28 cellular contexts compared by ENCODE assay signal in the genomic region with DNA sequence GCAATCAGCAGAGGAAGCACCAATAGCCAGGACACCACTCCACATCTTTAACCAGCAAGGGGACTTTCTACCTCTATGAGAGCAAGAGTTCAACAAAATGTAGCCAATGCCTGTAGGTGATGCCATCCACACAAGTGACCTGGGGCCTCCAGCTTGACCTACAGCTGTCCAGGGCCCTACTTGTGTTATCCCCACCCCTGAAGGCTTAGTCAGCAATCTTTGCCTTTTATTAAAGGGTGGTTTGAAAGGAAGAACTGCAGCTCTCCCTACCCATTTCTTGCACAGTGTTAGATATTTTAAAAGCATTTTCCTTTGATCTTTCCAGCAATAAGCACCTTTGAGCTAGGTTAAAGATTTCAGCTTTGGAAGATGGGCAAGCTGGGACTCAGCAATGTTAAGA.
"Had no signal": no experiment of that assay in that cellular context is flagged by ENCODE, and none has a peak within 500 bp of the region (broad histone marks: within the 10 kb centered on the region; RNA-seq: fewer than 3 reads in every experiment).

No MANE protein-coding gene starts in this region.

- H3K27ac ChIP-seq: adrenal gland, body of pancreas, colonic mucosa, dorsolateral prefrontal cortex had no signal

- H3K27me3 Mint-ChIP-seq: activated B cell treated with CpG ODN at 0.5 μM for 24 hours; activated CD8-positive, alpha-beta T cell treated with anti-CD3 and anti-CD28 coated beads for 36 hours; activated naive CD4-positive, alpha-beta T cell treated with anti-CD3 and anti-CD28 coated beads, Interleukin-2, amount 50 U/mL, for 24 hours; activated naive CD8-positive, alpha-beta T cell treated with anti-CD3 and anti-CD28 coated beads, Interleukin-2, amount 50 U/mL, for 24 hours had no signal

- H3K27ac Mint-ChIP-seq: activated B cell treated with CpG ODN at 0.5 μM for 24 hours; activated CD8-positive, alpha-beta T cell treated with anti-CD3 and anti-CD28 coated beads for 36 hours; activated naive CD4-positive, alpha-beta T cell treated with anti-CD3 and anti-CD28 coated beads for 36 hours; activated naive CD4-positive, alpha-beta T cell treated with anti-CD3 and anti-CD28 coated beads, Interleukin-2, amount 50 U/mL, for 24 hours; activated naive CD8-positive, alpha-beta T cell treated with anti-CD3 and anti-CD28 coated beads for 36 hours; activated naive CD8-positive, alpha-beta T cell treated with anti-CD3 and anti-CD28 coated beads, Interleukin-2, amount 50 U/mL, for 24 hours; activated T-cell treated with anti-CD3 and anti-CD28 coated beads, Interleukin-2, amount 50 U/mL, for 72 hours; dendritic cell treated with granulocyte-macrophage colony-stimulating factor and Interleukin-4, amounts not matched to agents 40 ng/mL and 50 ng/mL, for 4 days; endodermal cell; T-cell; T-helper 1 cell treated with Interleukin-12 subunit alpha and Interleukin-12 subunit beta and Interleukin-4 antibody, amounts not matched to agents 30 μg/mL and 1 μg/mL, for 36 hours had no signal

- H3K4me3 ChIP-seq: adrenal gland, body of pancreas, colonic mucosa, dorsolateral prefrontal cortex had no signal

- DNase-seq: activated B cell treated with CpG ODN at 0.5 μM for 24 hours; activated CD4-positive, alpha-beta T cell treated with anti-CD3 and anti-CD28 coated beads for 48 hours; activated CD4-positive, alpha-beta T cell treated with anti-CD3 and anti-CD28 coated beads, Interleukin-2, amount 50 U/mL, for 1 hour; activated CD4-positive, alpha-beta T cell treated with anti-CD3 and anti-CD28 coated beads, Interleukin-2, amount 50 U/mL, for 48 hours; activated CD8-positive, alpha-beta memory T cell treated with anti-CD3 and anti-CD28 coated beads for 24 hours; activated CD8-positive, alpha-beta T cell treated with anti-CD3 and anti-CD28 coated beads for 36 hours; activated naive CD4-positive, alpha-beta T cell treated with anti-CD3 and anti-CD28 coated beads for 36 hours; activated naive CD8-positive, alpha-beta T cell treated with anti-CD3 and anti-CD28 coated beads for 36 hours; activated naive CD8-positive, alpha-beta T cell treated with anti-CD3 and anti-CD28 coated beads, Interleukin-2, amount 50 U/mL, for 24 hours; activated T-cell treated with anti-CD3 and anti-CD28 coated beads, Interleukin-2, amount 50 U/mL, for 72 hours; adrenal gland; amygdala; central memory CD4-positive, alpha-beta T cell; cerebellar nuclear complex; colonic mucosa; dorsolateral prefrontal cortex; effector memory CD4-positive, alpha-beta T cell; endodermal cell; foreskin fibroblast; T-cell; T1000 had no signal

- H3K27me3 ChIP-seq: adrenal gland, body of pancreas, colonic mucosa, dorsolateral prefrontal cortex had no signal

- H3K36me3 ChIP-seq: adrenal gland, colonic mucosa, WERI-Rb-1 had no signal

- ATAC-seq: activated CD4-positive, CD25-positive, alpha-beta regulatory T cell treated with anti-CD3 and anti-CD28 coated beads, Interleukin-2, amount 50 U/mL, for 24 hours; activated CD8-positive, alpha-beta T cell treated with anti-CD3 and anti-CD28 coated beads for 36 hours; activated naive CD8-positive, alpha-beta T cell treated with anti-CD3 and anti-CD28 coated beads, Interleukin-2, amount 50 U/mL, for 24 hours; activated T-cell treated with anti-CD3 and anti-CD28 coated beads, Interleukin-2, amount 50 U/mL, for 72 hours; body of pancreas; T-cell had no signal

- H3K4me3 Mint-ChIP-seq: activated B cell treated with CpG ODN at 0.5 μM for 24 hours; activated CD8-positive, alpha-beta T cell treated with anti-CD3 and anti-CD28 coated beads for 36 hours; activated naive CD4-positive, alpha-beta T cell treated with anti-CD3 and anti-CD28 coated beads for 36 hours; activated naive CD4-positive, alpha-beta T cell treated with anti-CD3 and anti-CD28 coated beads, Interleukin-2, amount 50 U/mL, for 24 hours; activated naive CD8-positive, alpha-beta T cell treated with anti-CD3 and anti-CD28 coated beads for 36 hours; activated naive CD8-positive, alpha-beta T cell treated with anti-CD3 and anti-CD28 coated beads, Interleukin-2, amount 50 U/mL, for 24 hours; activated T-cell treated with anti-CD3 and anti-CD28 coated beads, Interleukin-2, amount 50 U/mL, for 72 hours; dendritic cell treated with granulocyte-macrophage colony-stimulating factor and Interleukin-4, amounts not matched to agents 40 ng/mL and 50 ng/mL, for 4 days; endodermal cell; T-cell; T-helper 1 cell treated with Interleukin-12 subunit alpha and Interleukin-12 subunit beta and Interleukin-4 antibody, amounts not matched to agents 30 μg/mL and 1 μg/mL, for 36 hours had no signal

- H3K4me1 Mint-ChIP-seq: activated naive CD4-positive, alpha-beta T cell treated with anti-CD3 and anti-CD28 coated beads, Interleukin-2, amount 50 U/mL, for 24 hours; activated naive CD8-positive, alpha-beta T cell treated with anti-CD3 and anti-CD28 coated beads for 36 hours had no signal

- H3K9me3 Mint-ChIP-seq: activated B cell treated with CpG ODN at 0.5 μM for 24 hours; activated CD8-positive, alpha-beta T cell treated with anti-CD3 and anti-CD28 coated beads for 36 hours; activated naive CD4-positive, alpha-beta T cell treated with anti-CD3 and anti-CD28 coated beads for 36 hours; activated naive CD4-positive, alpha-beta T cell treated with anti-CD3 and anti-CD28 coated beads, Interleukin-2, amount 50 U/mL, for 24 hours; activated naive CD8-positive, alpha-beta T cell treated with anti-CD3 and anti-CD28 coated beads for 36 hours; activated naive CD8-positive, alpha-beta T cell treated with anti-CD3 and anti-CD28 coated beads, Interleukin-2, amount 50 U/mL, for 24 hours; dendritic cell treated with granulocyte-macrophage colony-stimulating factor and Interleukin-4, amounts not matched to agents 40 ng/mL and 50 ng/mL, for 4 days; endodermal cell; T-cell; T-helper 1 cell treated with Interleukin-12 subunit alpha and Interleukin-12 subunit beta and Interleukin-4 antibody, amounts not matched to agents 30 μg/mL and 1 μg/mL, for 36 hours had no signal

- H3K4me1 ChIP-seq: adrenal gland, body of pancreas, colonic mucosa had no signal

- H3K9me3 ChIP-seq: adrenal gland, body of pancreas, colonic mucosa had no signal

- H3K36me3 Mint-ChIP-seq: activated naive CD4-positive, alpha-beta T cell treated with anti-CD3 and anti-CD28 coated beads, Interleukin-2, amount 50 U/mL, for 24 hours; activated naive CD8-positive, alpha-beta T cell treated with anti-CD3 and anti-CD28 coated beads for 36 hours; T-cell had no signal

- FAIRE-seq: frontal cortex had no signal
